Comparison of ENCODE assay signal across 13 cellular contexts in genomic region chr5:125190232-125191051, GRCh38.
DNase-seq lines count a peak whose midpoint lies in the region; TF ChIP-seq lines count a peak whose summit lies in the region.
"Had no signal": no experiment of that assay in that cellular context is flagged by ENCODE, and none has a peak within 500 bp of the region (broad histone marks: within the 10 kb centered on the region; RNA-seq: fewer than 3 reads in every experiment).

No MANE protein-coding gene starts in this region.

- H3K4me3 Mint-ChIP-seq in MCF 10A (ENCODE audit: unreplicated experiment), result no peak overlapping the region
- H3K4me3 Mint-ChIP-seq in type B pancreatic cell, result peak overlapping the region; percentile 37
- H3K4me3 Mint-ChIP-seq: activated naive CD8-positive, alpha-beta T cell; IgD-negative memory B cell had no signal

- no peak overlapping the region for H3K4me3 ChIP-seq in breast epithelium
- H3K4me3 ChIP-seq in left ventricle myocardium inferior, result no peak overlapping the region
- H3K4me3 ChIP-seq in adrenal gland, result no peak overlapping the region
- H3K4me3 ChIP-seq: lung had no signal

- no peak for TF ChIP-seq POLR2A in breast epithelium (IDR thresholded peaks at IDR 0.05)
- TF ChIP-seq POLR2A in adrenal gland (IDR thresholded peaks at IDR 0.05), result no peak

- H3K36me3 ChIP-seq in breast epithelium (no peaks in the 10 kb centered on the region), left ventricle myocardium inferior (no peaks in the 10 kb centered on the region), adrenal gland (replicated peaks in 1 of 2) (no peaks in the 10 kb centered on the region)

- H3K27me3 Mint-ChIP-seq in MCF 10A (ENCODE audit: insufficient read depth, unreplicated experiment) (no peaks in the 10 kb centered on the region), type B pancreatic cell (no peaks in the 10 kb centered on the region)
- H3K27me3 Mint-ChIP-seq: activated naive CD8-positive, alpha-beta T cell; IgD-negative memory B cell had no signal

- peaks cover 6% of the 10 kb centered on the region for H3K4me1 Mint-ChIP-seq in MCF 10A (ENCODE audit: insufficient read depth, unreplicated experiment)
- H3K4me1 Mint-ChIP-seq in type B pancreatic cell (ENCODE audit: unreplicated experiment), result peaks cover 30% of the 10 kb centered on the region

- peak; percentile 70 for DNase-seq in MCF 10A (ENCODE audit: unreplicated experiment)
- no peak for DNase-seq in breast epithelium (ENCODE audit: low spot score in 2 of 2)
- DNase-seq in NCI-H526 treated with DMSO at 0.1 percent for 48 hours (lab: John Stamatoyannopoulos, UW), result peak; percentile 9
- DNase-seq in fibroblast of peridontal ligament (ENCODE audit: extremely low read depth), result peak; percentile 20
- DNase-seq in type B pancreatic cell (ENCODE audit: extremely low spot score, unreplicated experiment), result no peak
- no peak for DNase-seq in occipital lobe (lab: John Stamatoyannopoulos, UW)
- DNase-seq in left ventricle myocardium inferior, result no peak
- no peak for DNase-seq in adrenal gland
- DNase-seq: dermis blood vessel endothelial cell, substantia nigra had no signal

- H3K4me1 ChIP-seq in breast epithelium, result no peaks in the 10 kb centered on the region
- peaks cover 17% of the 10 kb centered on the region for H3K4me1 ChIP-seq in left ventricle myocardium inferior
- peaks cover 0 to 11% of the 10 kb centered on the region in 2 donors for H3K4me1 ChIP-seq in adrenal gland (replicated peaks in 1 of 2)

- H3K9me3 ChIP-seq in breast epithelium, result no peaks in the 10 kb centered on the region
- no peaks in the 10 kb centered on the region for H3K9me3 ChIP-seq in left ventricle myocardium inferior (replicated peaks)
- no peaks in the 10 kb centered on the region for H3K9me3 ChIP-seq in adrenal gland (replicated peaks in 1 of 3)

- POLR2A ChIA-PET in MCF 10A (lab: Yijun Ruan, JAX), result interaction anchor here (0.5 to 1.3 kb wide), 2 partner anchors 11 to 438 kb away, joined by 3 to 6 read pairs; no protein-coding TSS in a partner anchor

- no TSS peak for BruUV-seq in MCF 10A (replicated peaks; lab: Mats Ljungman, UMichigan)

- H3K27me3 ChIP-seq in breast epithelium (no peaks in the 10 kb centered on the region), left ventricle myocardium inferior (ENCODE audit: low read depth) (no peaks in the 10 kb centered on the region), adrenal gland (no peaks in the 10 kb centered on the region)

- H3K27ac Mint-ChIP-seq in MCF 10A (ENCODE audit: low read depth, unreplicated experiment) (no peak overlapping the region), type B pancreatic cell (no peak overlapping the region)
- H3K27ac Mint-ChIP-seq: activated naive CD8-positive, alpha-beta T cell; IgD-negative memory B cell had no signal

- no peaks in the 10 kb centered on the region for H3K9me3 Mint-ChIP-seq in MCF 10A (ENCODE audit: unreplicated experiment)
- no peaks in the 10 kb centered on the region for H3K9me3 Mint-ChIP-seq in type B pancreatic cell
- H3K9me3 Mint-ChIP-seq: IgD-negative memory B cell had no signal

- 72 to 76% (median 76%) methylated on average over 8 of the region's 8 CpGs for whole genome bisulfite sequencing in adrenal gland, 4 donors

- CTCF ChIA-PET in MCF 10A (lab: Yijun Ruan, JAX), result interaction anchor here (0.9 kb wide), 1 partner anchor 39 kb away, joined by 4 read pairs; no protein-coding TSS in a partner anchor

- intact Hi-C loops in MCF 10A (cut with micrococcal nuclease), result no loop called here
- intact Hi-C loops in breast epithelium (cut with DNase I; ENCODE audit: low total_unique reads), result no loop called here
- intact Hi-C loops in left ventricle myocardium inferior (cut with micrococcal nuclease), result no loop called here
- intact Hi-C loops in adrenal gland (cut with DNase I), result no loop called here

- H3K27ac ChIP-seq in breast epithelium (no peak overlapping the region), left ventricle myocardium inferior (replicated peaks) (no peak overlapping the region), adrenal gland (no peak overlapping the region)

- TF ChIP-seq CTCF in MCF 10A (IDR thresholded peaks at IDR 0.05; ENCODE audit: unreplicated experiment) (no peak), breast epithelium (IDR thresholded peaks at IDR 0.05) (no peak), type B pancreatic cell (conservative IDR thresholded peaks at IDR 0.05) (no peak), left ventricle myocardium inferior (IDR thresholded peaks at IDR 0.05; ENCODE audit: borderline replicate concordance) (no peak), adrenal gland (IDR thresholded peaks at IDR 0.05) (no peak)

- H3K36me3 Mint-ChIP-seq in MCF 10A (ENCODE audit: insufficient read depth, unreplicated experiment), result no peaks in the 10 kb centered on the region
- H3K36me3 Mint-ChIP-seq in type B pancreatic cell, result no peaks in the 10 kb centered on the region
- H3K36me3 Mint-ChIP-seq: activated naive CD8-positive, alpha-beta T cell had no signal

Comparison
In these comparisons a context has a peak if more than half of its experiments do, and no peak if none do; other contexts are left out.
1. DNase-seq: peak in MCF 10A (single experiment), NCI-H526 treated with DMSO at 0.1 percent for 48 hours (single experiment) and fibroblast of peridontal ligament (single experiment); none in breast epithelium (0 of 2), type B pancreatic cell (single experiment), occipital lobe (single experiment), left ventricle myocardium inferior (single experiment) and adrenal gland (0 of 7).